1 cellular context compared by ENCODE assay signal in genomic region chr17:78351449-78352006, GRCh38.
TF ChIP-seq lines count a peak whose summit lies in the region.

No MANE protein-coding gene starts in this region.

TF ChIP-seq in HepG2, 621 proteins besides CTCF, POLR2A, EP300 and RAD21 (continued from another document):
- TF ChIP-seq, protein P1, sequence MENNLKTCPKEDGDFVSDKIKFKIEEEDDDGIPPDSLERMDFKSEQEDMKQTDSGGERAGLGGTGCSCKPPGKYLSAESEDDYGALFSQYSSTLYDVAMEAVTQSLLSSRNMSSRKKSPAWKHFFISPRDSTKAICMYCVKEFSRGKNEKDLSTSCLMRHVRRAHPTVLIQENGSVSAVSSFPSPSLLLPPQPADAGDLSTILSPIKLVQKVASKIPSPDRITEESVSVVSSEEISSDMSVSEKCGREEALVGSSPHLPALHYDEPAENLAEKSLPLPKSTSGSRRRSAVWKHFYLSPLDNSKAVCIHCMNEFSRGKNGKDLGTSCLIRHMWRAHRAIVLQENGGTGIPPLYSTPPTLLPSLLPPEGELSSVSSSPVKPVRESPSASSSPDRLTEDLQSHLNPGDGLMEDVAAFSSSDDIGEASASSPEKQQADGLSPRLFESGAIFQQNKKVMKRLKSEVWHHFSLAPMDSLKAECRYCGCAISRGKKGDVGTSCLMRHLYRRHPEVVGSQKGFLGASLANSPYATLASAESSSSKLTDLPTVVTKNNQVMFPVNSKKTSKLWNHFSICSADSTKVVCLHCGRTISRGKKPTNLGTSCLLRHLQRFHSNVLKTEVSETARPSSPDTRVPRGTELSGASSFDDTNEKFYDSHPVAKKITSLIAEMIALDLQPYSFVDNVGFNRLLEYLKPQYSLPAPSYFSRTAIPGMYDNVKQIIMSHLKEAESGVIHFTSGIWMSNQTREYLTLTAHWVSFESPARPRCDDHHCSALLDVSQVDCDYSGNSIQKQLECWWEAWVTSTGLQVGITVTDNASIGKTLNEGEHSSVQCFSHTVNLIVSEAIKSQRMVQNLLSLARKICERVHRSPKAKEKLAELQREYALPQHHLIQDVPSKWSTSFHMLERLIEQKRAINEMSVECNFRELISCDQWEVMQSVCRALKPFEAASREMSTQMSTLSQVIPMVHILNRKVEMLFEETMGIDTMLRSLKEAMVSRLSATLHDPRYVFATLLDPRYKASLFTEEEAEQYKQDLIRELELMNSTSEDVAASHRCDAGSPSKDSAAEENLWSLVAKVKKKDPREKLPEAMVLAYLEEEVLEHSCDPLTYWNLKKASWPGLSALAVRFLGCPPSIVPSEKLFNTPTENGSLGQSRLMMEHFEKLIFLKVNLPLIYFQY (CRISPR knock-in tag; IDR thresholded peaks at IDR 0.05; ENCODE audit: borderline replicate concordance), result no peak; the same call in 1 of the 2 replicates
- TF ChIP-seq GZF1 (CRISPR knock-in tag; IDR thresholded peaks at IDR 0.05) (no peak), ATF6 (CRISPR knock-in tag; conservative IDR thresholded peaks at IDR 0.05) (no peak), AGO1 (IDR thresholded peaks at IDR 0.05; ENCODE audit: low read depth, low read length, poor library complexity, severe bottlenecking) (no peak), GATAD1 (CRISPR knock-in tag; IDR thresholded peaks at IDR 0.05) (no peak), ERF (CRISPR knock-in tag; IDR thresholded peaks at IDR 0.05) (0 out of 2 replicates have a peak, but pooled peaks have one; percentile 53), HOXA7 (CRISPR knock-in tag; IDR thresholded peaks at IDR 0.05) (no peak), ZNF292 (CRISPR knock-in tag; IDR thresholded peaks at IDR 0.05; ENCODE audit: borderline replicate concordance, low read depth) (no peak), KAT7 (CRISPR knock-in tag; IDR thresholded peaks at IDR 0.05; ENCODE audit: borderline replicate concordance) (no peak), FIP1L1 (IDR thresholded peaks at IDR 0.05; ENCODE audit: borderline replicate concordance, insufficient read depth, low read depth, low read length) (no peak), ZNF432 (CRISPR knock-in tag; IDR thresholded peaks at IDR 0.05; ENCODE audit: borderline replicate concordance) (no peak), ZNF761 (CRISPR knock-in tag; conservative IDR thresholded peaks at IDR 0.05) (no peak), ZFP1 (CRISPR knock-in tag; IDR thresholded peaks at IDR 0.05) (no peak), PHF20 (CRISPR knock-in tag; IDR thresholded peaks at IDR 0.05) (no peak), CEBPG (CRISPR knock-in tag; IDR thresholded peaks at IDR 0.05) (peak; percentile 84), ZNF615 (CRISPR knock-in tag; IDR thresholded peaks at IDR 0.05; ENCODE audit: borderline replicate concordance) (no peak), ZBTB38 (CRISPR knock-in tag; IDR thresholded peaks at IDR 0.05) (no peak; the same call in 1 of the 2 replicates), PHB2 (IDR thresholded peaks at IDR 0.05; ENCODE audit: partially characterized antibody) (no peak), DZIP1 (CRISPR knock-in tag; IDR thresholded peaks at IDR 0.05) (no peak), ZNF230 (CRISPR knock-in tag; IDR thresholded peaks at IDR 0.05) (no peak), RORA (CRISPR knock-in tag; IDR thresholded peaks at IDR 0.05) (no peak), MLX (CRISPR knock-in tag; IDR thresholded peaks at IDR 0.05) (no peak), TOPORS (CRISPR knock-in tag; IDR thresholded peaks at IDR 0.05) (no peak), FOSL2 (CRISPR knock-in tag; IDR thresholded peaks at IDR 0.05) (peak; percentile 71), HNRNPLL (IDR thresholded peaks at IDR 0.05; ENCODE audit: low read depth, low read length, poor library complexity, severe bottlenecking) (no peak)
- TF ChIP-seq, protein P2, sequence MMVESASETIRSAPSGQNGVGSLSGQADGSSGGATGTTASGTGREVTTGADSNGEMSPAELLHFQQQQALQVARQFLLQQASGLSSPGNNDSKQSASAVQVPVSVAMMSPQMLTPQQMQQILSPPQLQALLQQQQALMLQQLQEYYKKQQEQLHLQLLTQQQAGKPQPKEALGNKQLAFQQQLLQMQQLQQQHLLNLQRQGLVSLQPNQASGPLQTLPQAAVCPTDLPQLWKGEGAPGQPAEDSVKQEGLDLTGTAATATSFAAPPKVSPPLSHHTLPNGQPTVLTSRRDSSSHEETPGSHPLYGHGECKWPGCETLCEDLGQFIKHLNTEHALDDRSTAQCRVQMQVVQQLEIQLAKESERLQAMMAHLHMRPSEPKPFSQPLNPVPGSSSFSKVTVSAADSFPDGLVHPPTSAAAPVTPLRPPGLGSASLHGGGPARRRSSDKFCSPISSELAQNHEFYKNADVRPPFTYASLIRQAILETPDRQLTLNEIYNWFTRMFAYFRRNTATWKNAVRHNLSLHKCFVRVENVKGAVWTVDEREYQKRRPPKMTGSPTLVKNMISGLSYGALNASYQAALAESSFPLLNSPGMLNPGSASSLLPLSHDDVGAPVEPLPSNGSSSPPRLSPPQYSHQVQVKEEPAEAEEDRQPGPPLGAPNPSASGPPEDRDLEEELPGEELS (CRISPR knock-in tag; IDR thresholded peaks at IDR 0.05), result no peak
- TF ChIP-seq, protein P3, sequence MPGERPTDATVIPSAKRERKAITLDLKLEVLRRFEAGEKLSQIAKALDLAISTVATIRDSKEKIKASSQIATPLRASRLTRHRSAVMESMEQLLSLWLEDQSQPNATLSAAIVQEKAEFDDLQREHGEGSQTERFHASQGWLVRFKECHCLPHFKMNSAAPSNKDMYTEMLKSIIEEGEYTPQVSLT (CRISPR knock-in tag; IDR thresholded peaks at IDR 0.05; ENCODE audit: borderline replicate concordance, low read depth), result no peak
- TF ChIP-seq, protein P4, sequence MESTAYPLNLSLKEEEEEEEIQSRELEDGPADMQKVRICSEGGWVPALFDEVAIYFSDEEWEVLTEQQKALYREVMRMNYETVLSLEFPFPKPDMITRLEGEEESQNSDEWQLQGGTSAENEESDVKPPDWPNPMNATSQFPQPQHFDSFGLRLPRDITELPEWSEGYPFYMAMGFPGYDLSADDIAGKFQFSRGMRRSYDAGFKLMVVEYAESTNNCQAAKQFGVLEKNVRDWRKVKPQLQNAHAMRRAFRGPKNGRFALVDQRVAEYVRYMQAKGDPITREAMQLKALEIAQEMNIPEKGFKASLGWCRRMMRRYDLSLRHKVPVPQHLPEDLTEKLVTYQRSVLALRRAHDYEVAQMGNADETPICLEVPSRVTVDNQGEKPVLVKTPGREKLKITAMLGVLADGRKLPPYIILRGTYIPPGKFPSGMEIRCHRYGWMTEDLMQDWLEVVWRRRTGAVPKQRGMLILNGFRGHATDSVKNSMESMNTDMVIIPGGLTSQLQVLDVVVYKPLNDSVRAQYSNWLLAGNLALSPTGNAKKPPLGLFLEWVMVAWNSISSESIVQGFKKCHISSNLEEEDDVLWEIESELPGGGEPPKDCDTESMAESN (CRISPR knock-in tag; conservative IDR thresholded peaks at IDR 0.05), result 0 out of 2 replicates have a peak, but pooled peaks have one; percentile 57
